In genomic region chr10:85794553-85794952, GRCh38 we compare ENCODE assay signal across 29 cellular contexts.
DNase-seq lines count a peak whose midpoint lies in the region; TF ChIP-seq lines count a peak whose summit lies in the region.
"Had no signal": no experiment of that assay in that cellular context is flagged by ENCODE, and none has a peak within 500 bp of the region (broad histone marks: within the 10 kb centered on the region; RNA-seq: fewer than 3 reads in every experiment).

No MANE protein-coding gene starts in this region.

- H3K27ac ChIP-seq in mesendoderm (ENCODE audit: low read depth, low read length), result no peak overlapping the region
- H3K27ac ChIP-seq in neural cell (ENCODE audit: low read length), result no peak overlapping the region
- no peak overlapping the region for H3K27ac ChIP-seq in OCI-LY7 (ENCODE audit: low read depth, low read length, poor library complexity, severe bottlenecking)
- no peak overlapping the region for H3K27ac ChIP-seq in trophoblast cell (ENCODE audit: low read depth, low read length)
- H3K27ac ChIP-seq: 22Rv1; A549; BLaER1; BLaER1 treated with 17β-estradiol and CSF1 and Interleukin-3, amounts not matched to agents 10 nM and 100 nM; C4-2B had no signal

- H3K27me3 ChIP-seq in mesendoderm (ENCODE audit: insufficient read depth, low read length, poor library complexity), result no peaks in the 10 kb centered on the region
- no peaks in the 10 kb centered on the region for H3K27me3 ChIP-seq in neural cell (ENCODE audit: insufficient read depth, low read depth, low read length)
- no peaks in the 10 kb centered on the region for H3K27me3 ChIP-seq in trophoblast cell (ENCODE audit: insufficient read depth, low read length)
- H3K27me3 ChIP-seq: BE2C; BLaER1; BLaER1 treated with 17β-estradiol and CSF1 and Interleukin-3, amounts not matched to agents 10 nM and 100 nM had no signal

- no peaks in the 10 kb centered on the region for H3K9me3 ChIP-seq in neural cell (ENCODE audit: low read length)
- H3K9me3 ChIP-seq in OCI-LY7 (ENCODE audit: low read length), result no peaks in the 10 kb centered on the region
- no peaks in the 10 kb centered on the region for H3K9me3 ChIP-seq in trophoblast cell (ENCODE audit: insufficient read depth, low read depth, low read length)
- H3K9me3 ChIP-seq: A549; BE2C; BLaER1; BLaER1 treated with 17β-estradiol and CSF1 and Interleukin-3, amounts not matched to agents 10 nM and 100 nM; Caco-2 had no signal

- H3K4me1 ChIP-seq in mesendoderm (ENCODE audit: control insufficient read depth, low read depth, low read length) (no peaks in the 10 kb centered on the region), OCI-LY7 (ENCODE audit: insufficient read depth, low read length, poor library complexity, severe bottlenecking) (no peaks in the 10 kb centered on the region), trophoblast cell (ENCODE audit: control insufficient read depth in 1 of 2, insufficient read depth in 2 of 2, low read length in 2 of 2) (no peaks in the 10 kb centered on the region)
- H3K4me1 ChIP-seq: A549; BLaER1; BLaER1 treated with 17β-estradiol and CSF1 and Interleukin-3, amounts not matched to agents 10 nM and 100 nM; Caco-2 had no signal

- H2BK5ac ChIP-seq in mesendoderm (ENCODE audit: low read length) (no peak overlapping the region), trophoblast cell (ENCODE audit: low read depth, low read length, poor library complexity) (no peak overlapping the region)

- no CpG with 5 or more reads among the region's 2 CpGs for WGBS in mesendoderm (ENCODE audit: extremely low coverage, insufficient coverage, low lambda C conversion rate)
- WGBS in trophoblast cell (ENCODE audit: extremely low coverage, insufficient coverage, insufficient read length), result no CpG with 5 or more reads among the region's 2 CpGs

- no peak overlapping the region for H4K8ac ChIP-seq in mesendoderm (ENCODE audit: low read depth, low read length)
- H4K8ac ChIP-seq in trophoblast cell (ENCODE audit: low read depth, low read length), result no peak overlapping the region

- H2BK120ac ChIP-seq in mesendoderm (ENCODE audit: low read depth, low read length), result no peak overlapping the region
- H2BK120ac ChIP-seq in trophoblast cell (ENCODE audit: insufficient read depth, low read length, poor library complexity), result no peak overlapping the region

- TF ChIP-seq CTCF in neural cell (IDR thresholded peaks at IDR 0.05; ENCODE audit: poor library complexity, severe bottlenecking) (no peak), OCI-LY7 (conservative IDR thresholded peaks at IDR 0.05; ENCODE audit: low read length) (no peak)

- CTCF ChIA-PET in OCI-LY7 (lab: Charles Lee; ENCODE audit: unreplicated experiment), result no interaction called here

- no peaks in the 10 kb centered on the region for H3K36me3 ChIP-seq in mesendoderm (ENCODE audit: control insufficient read depth, insufficient read depth, low read length)
- H3K36me3 ChIP-seq in neural cell (ENCODE audit: insufficient read depth, low read length), result no peaks in the 10 kb centered on the region
- no peaks in the 10 kb centered on the region for H3K36me3 ChIP-seq in OCI-LY7 (ENCODE audit: insufficient read depth, low read length)
- H3K36me3 ChIP-seq in trophoblast cell (ENCODE audit: control insufficient read depth in 1 of 2, insufficient read depth in 2 of 2, low read length in 2 of 2), result no peaks in the 10 kb centered on the region
- H3K36me3 ChIP-seq: BE2C; BLaER1; BLaER1 treated with 17β-estradiol and CSF1 and Interleukin-3, amounts not matched to agents 10 nM and 100 nM had no signal

- no TSS peak for BruUV-seq in OCI-LY7 (replicated peaks; lab: Mats Ljungman, UMichigan)

- no peak overlapping the region for H2AK5ac ChIP-seq in mesendoderm (ENCODE audit: low read length)
- no peak overlapping the region for H2AK5ac ChIP-seq in trophoblast cell (ENCODE audit: low read length)

- DNase-seq in mesendoderm, result peak; percentile 47
- DNase-seq in OCI-LY7 (ENCODE audit: low spot score), result no peak
- DNase-seq in trophoblast cell, result no peak
- DNase-seq: 8988T; ACHN; AML-193; BE2C; C1 segment of cervical spinal cord; Caco-2; Calu3; CD4-positive, alpha-beta memory T cell; CD4-positive, alpha-beta T cell; CD4-positive, CD25-positive, alpha-beta regulatory T cell; CD8-positive, alpha-beta memory T cell; CD8-positive, alpha-beta T cell; COR-L47; DMS 273 treated with DMSO at 0.1 percent for 48 hours; DMS153; DMS53; DMS79; DMS79 treated with DMSO at 0.1 percent for 48 hours; DND-41; EL had no signal

- intact Hi-C loops in OCI-LY7 (cut with micrococcal nuclease; ENCODE audit: unreplicated experiment), result no loop called here

- H3K14ac ChIP-seq in trophoblast cell (ENCODE audit: low read length), result no peak overlapping the region

- H3F3A ChIP-seq in neural cell (ENCODE audit: insufficient read depth, low read length, poor library complexity, severe bottlenecking), result no peaks in the 10 kb centered on the region

- no peak overlapping the region for H2BK12ac ChIP-seq in trophoblast cell (ENCODE audit: low read length)

- H3K23ac ChIP-seq in mesendoderm (ENCODE audit: low read length) (no peak overlapping the region), trophoblast cell (ENCODE audit: low read length) (no peak overlapping the region)

- H4K20me1 ChIP-seq in neural cell (ENCODE audit: insufficient read depth) (no peaks in the 10 kb centered on the region), OCI-LY7 (ENCODE audit: insufficient read depth, low read length) (no peaks in the 10 kb centered on the region)
- H4K20me1 ChIP-seq: BLaER1; BLaER1 treated with 17β-estradiol and CSF1 and Interleukin-3, amounts not matched to agents 10 nM and 100 nM had no signal

- H3K4me3 ChIP-seq in mesendoderm (ENCODE audit: low read length), result no peak overlapping the region
- H3K4me3 ChIP-seq in neural cell (ENCODE audit: low read length), result no peak overlapping the region
- no peak overlapping the region for H3K4me3 ChIP-seq in OCI-LY7 (ENCODE audit: low read depth, low read length, poor library complexity, severe bottlenecking)
- H3K4me3 ChIP-seq in trophoblast cell (ENCODE audit: low read depth, low read length), result no peak overlapping the region
- H3K4me3 ChIP-seq: A549; BLaER1; BLaER1 treated with 17β-estradiol and CSF1 and Interleukin-3, amounts not matched to agents 10 nM and 100 nM had no signal

- peak; percentile 41 for TF ChIP-seq EP300 in neural cell (conservative IDR thresholded peaks at IDR 0.05; ENCODE audit: poor library complexity, severe bottlenecking)

- H3K4me2 ChIP-seq in mesendoderm (ENCODE audit: low read length) (no peak overlapping the region), neural cell (ENCODE audit: low read length) (no peak overlapping the region), OCI-LY7 (ENCODE audit: low read length) (no peak overlapping the region), trophoblast cell (ENCODE audit: low read length) (no peak overlapping the region)
- H3K4me2 ChIP-seq: A549; BLaER1; BLaER1 treated with 17β-estradiol and CSF1 and Interleukin-3, amounts not matched to agents 10 nM and 100 nM had no signal

- no peak overlapping the region for H4K91ac ChIP-seq in trophoblast cell (ENCODE audit: low read depth, low read length)

- no peaks in the 10 kb centered on the region for H3K79me1 ChIP-seq in mesendoderm (ENCODE audit: low read length)
- no peaks in the 10 kb centered on the region for H3K79me1 ChIP-seq in trophoblast cell (ENCODE audit: low read length)

- no peak for TF ChIP-seq RAD21 in neural cell (conservative IDR thresholded peaks at IDR 0.05)

- H3K9ac ChIP-seq in mesendoderm (ENCODE audit: low read length) (no peak overlapping the region), neural cell (ENCODE audit: low read length) (no peak overlapping the region), trophoblast cell (ENCODE audit: low read length) (no peak overlapping the region)
- H3K9ac ChIP-seq: BLaER1; BLaER1 treated with 17β-estradiol and CSF1 and Interleukin-3, amounts not matched to agents 10 nM and 100 nM had no signal

- POLR2A ChIA-PET in OCI-LY7 (lab: Charles Lee), result interaction anchor here (0.7 kb wide), 1 partner anchor 601 kb away, joined by 3 read pairs; no protein-coding TSS in a partner anchor

- H2AFZ ChIP-seq in neural cell (ENCODE audit: low read depth, low read length), result no peak overlapping the region
- no peak overlapping the region for H2AFZ ChIP-seq in OCI-LY7 (ENCODE audit: low read length)
- H2AFZ ChIP-seq in trophoblast cell (ENCODE audit: insufficient read depth, low read length, poor library complexity), result no peak overlapping the region

- H3K79me2 ChIP-seq in mesendoderm (ENCODE audit: control insufficient read depth, insufficient read depth, low read length) (no peaks in the 10 kb centered on the region), neural cell (replicated peaks; ENCODE audit: insufficient read depth, low read length) (no peaks in the 10 kb centered on the region), OCI-LY7 (ENCODE audit: insufficient read depth, low read depth, low read length) (no peaks in the 10 kb centered on the region), trophoblast cell (ENCODE audit: control insufficient read depth, insufficient read depth, low read length, poor library complexity) (no peaks in the 10 kb centered on the region)

- no peak overlapping the region for H2BK15ac ChIP-seq in mesendoderm (replicated peaks; ENCODE audit: low read depth)

- H4K5ac ChIP-seq in mesendoderm (ENCODE audit: low read length), result no peak overlapping the region

- no peak overlapping the region for H3K4ac ChIP-seq in mesendoderm (ENCODE audit: low read depth, low read length)
- H3K4ac ChIP-seq in trophoblast cell (ENCODE audit: low read depth, low read length), result no peak overlapping the region

- H4K12ac ChIP-seq in trophoblast cell (ENCODE audit: low read depth, low read length), result no peak overlapping the region

- H3K9me2 ChIP-seq in neural cell (ENCODE audit: insufficient read depth, low read length), result no peaks in the 10 kb centered on the region
- H3K9me2 ChIP-seq in OCI-LY7 (ENCODE audit: insufficient read depth, low read length), result no peaks in the 10 kb centered on the region

- H3K56ac ChIP-seq in mesendoderm (ENCODE audit: low read length), result no peak overlapping the region

- no peak overlapping the region for H3K18ac ChIP-seq in mesendoderm (ENCODE audit: low read length)
- H3K18ac ChIP-seq in trophoblast cell (ENCODE audit: low read length), result no peak overlapping the region
